Comparison of ENCODE assay signal across 8 cellular contexts in genomic region chr3:49339947-49340800, GRCh38. TPM values are rescaled to one million over a fixed set of nuclear protein-coding genes. Genes with fewer than 3 reads are reported as not detected.
A peak's percentile ranks its signal among the peaks of the same experiment; 100 is the strongest.
DNase-seq lines count a peak whose midpoint lies in the region; ATAC-seq and TF ChIP-seq lines count a peak whose summit lies in the region.

Gene USP4, minus strand, starts transcription at chr3:49340053. Its CDS starts 29 bp downstream, at chr3:49340024.

- POLR2A ChIA-PET in OCI-LY7 (lab: Charles Lee) = interaction anchor here (0.6 to 3.1 kb wide), 21 partner anchors 11 to 715 kb away, joined by 3 to 18 read pairs (median 3); partner anchors contain the start of genes GPX1, NICN1, RHOA and TCTA

- H3K4me1 Mint-ChIP-seq in IgD-negative memory B cell = peaks cover 36 to 50% (median 37%) of the 10 kb centered on the region in 3 donors

- H3K9me2 ChIP-seq in OCI-LY7 (ENCODE audit: insufficient read depth, low read length) = no peaks in the 10 kb centered on the region

- peak; percentile 80 for ATAC-seq in GM21529 (IDR thresholded peaks at IDR 0.05; ENCODE audit: unreplicated experiment)

- no peaks in the 10 kb centered on the region for H3K9me3 ChIP-seq in OCI-LY7 (ENCODE audit: low read length)
- no peaks in the 10 kb centered on the region for H3K9me3 ChIP-seq in mononuclear cell (ENCODE audit: low read depth, low read length)

- H3K36me3 Mint-ChIP-seq in IgD-negative memory B cell = no peaks in the 10 kb centered on the region

- peak within 1 kb of the TSS; percentile 97 for H3K4me3 ChIP-seq in OCI-LY7 (ENCODE audit: low read depth, low read length, poor library complexity, severe bottlenecking)
- H3K4me3 ChIP-seq in epithelial cell of esophagus (ENCODE audit: low read length) = peak within 1 kb of the TSS; percentile 87
- peak within 1 kb of the TSS; percentile 86 for H3K4me3 ChIP-seq in mononuclear cell (ENCODE audit: low read length)

- H3K79me2 ChIP-seq in OCI-LY7 (ENCODE audit: insufficient read depth, low read depth, low read length) = peaks cover 32% of the 10 kb centered on the region

- DNase-seq in DMS114 treated with DMSO at 0.1 percent for 48 hours (lab: John Stamatoyannopoulos, UW; ENCODE audit: unreplicated experiment) (peak; percentile 64), OCI-LY7 (ENCODE audit: low spot score) (peak; percentile 97), activated T-cell treated with anti-CD3 and anti-CD28 coated beads for 1 hour (ENCODE audit: low read depth) (peak; percentile 89), epithelial cell of esophagus (ENCODE audit: low read depth) (peak; percentile 91)
- DNase-seq in stimulated activated CD8-positive, alpha-beta memory T cell treated with anti-CD3 and anti-CD28 coated beads, Interleukin-4, amount 100 ng/mL, for 1 hour (ENCODE audit: low read depth in 2 of 2, low spot score in 1 of 2) = peak; percentile 79 to 84

- no peaks in the 10 kb centered on the region for H3K27me3 Mint-ChIP-seq in IgD-negative memory B cell

- peaks cover 16% of the 10 kb centered on the region for H3K36me3 ChIP-seq in OCI-LY7 (ENCODE audit: insufficient read depth, low read length)

- H4K20me1 ChIP-seq in OCI-LY7 (ENCODE audit: insufficient read depth, low read length) = no peaks in the 10 kb centered on the region

- CTCF ChIA-PET in OCI-LY7 (lab: Charles Lee; ENCODE audit: unreplicated experiment) = interaction anchor here (0.6 to 1.5 kb wide), 12 partner anchors 14 to 415 kb away, joined by 3 to 5 read pairs (median 3); no protein-coding TSS in a partner anchor

- intact Hi-C loops in OCI-LY7 (cut with micrococcal nuclease; ENCODE audit: unreplicated experiment) = loop anchor here (1.0 to 10.0 kb wide), 7 partner anchors 18 to 1115 kb away; partner anchors contain the start of genes APEH, CAMP, DAG1 and GPX1

- peak within 1 kb of the TSS; percentile 97 for H3K27ac ChIP-seq in OCI-LY7 (ENCODE audit: low read depth, low read length, poor library complexity, severe bottlenecking)

- no peaks in the 10 kb centered on the region for H3K9me3 Mint-ChIP-seq in IgD-negative memory B cell

- H3K4me3 Mint-ChIP-seq in IgD-negative memory B cell = peak within 1 kb of the TSS; percentile 93 to 97 (median 96)

- H2AFZ ChIP-seq in OCI-LY7 (ENCODE audit: low read length) = peak within 1 kb of the TSS; percentile 72

- H3K4me2 ChIP-seq in OCI-LY7 (ENCODE audit: low read length) = peak within 1 kb of the TSS; percentile 85

- TF ChIP-seq CTCF in OCI-LY7 (conservative IDR thresholded peaks at IDR 0.05; ENCODE audit: low read length) (peak; percentile 84), epithelial cell of esophagus (IDR thresholded peaks at IDR 0.05; ENCODE audit: insufficient read depth, low read depth, low read length, missing control alignments) (peak; percentile 54)

- BruUV-seq in OCI-LY7 (replicated peaks; lab: Mats Ljungman, UMichigan) = TSS peak; percentile 96

- peak within 1 kb of the TSS; percentile 97 to 99 (median 98) for H3K27ac Mint-ChIP-seq in IgD-negative memory B cell

- no peaks in the 10 kb centered on the region for H3K27me3 ChIP-seq in mononuclear cell (ENCODE audit: insufficient read depth, low read length)

- H3K4me1 ChIP-seq in OCI-LY7 (ENCODE audit: insufficient read depth, low read length, poor library complexity, severe bottlenecking) (peaks cover 65% of the 10 kb centered on the region), mononuclear cell (ENCODE audit: insufficient read depth, low read length) (peaks cover 77% of the 10 kb centered on the region)

RNA-seq across cellular contexts. Expression of gene USP4, which starts in this region (rescaled TPM):
- polyA plus RNA-seq in IgD-negative memory B cell = 55.0 TPM
- 28.6 and 41.6 TPM in 2 replicates for total RNA-seq in OCI-LY7 (2014; rRNA removed; shearing (Covaris generic))
- total RNA-seq in OCI-LY7 (2022) (74.6 and 80.3 TPM in 2 replicates), mononuclear cell (65.2 TPM)

Comparison
In these comparisons a context has a peak if more than half of its experiments do, and no peak if none do; other contexts are left out.
1. Peak in every context shown above with its lines: DNase-seq, ATAC-seq, H3K4me3 ChIP-seq and H3K27ac ChIP-seq.